Comparison of ENCODE assay signal across 1 cellular context in genomic region chr1:228212966-228213844, GRCh38.
TF ChIP-seq lines count a peak whose summit lies in the region.

No MANE protein-coding gene starts in this region.

TF ChIP-seq in HepG2, 621 proteins besides CTCF, POLR2A, EP300 and RAD21 (continues in another document):
- TF ChIP-seq KIAA2018 (CRISPR knock-in tag; IDR thresholded peaks at IDR 0.05; ENCODE audit: borderline replicate concordance) (no peak), RFX1 (IDR thresholded peaks at IDR 0.05) (no peak), PAF1 (CRISPR knock-in tag; IDR thresholded peaks at IDR 0.05) (no peak), ZNF451 (CRISPR knock-in tag; IDR thresholded peaks at IDR 0.05) (peak; percentile 61; the same call in 1 of the 2 replicates), GATAD1 (CRISPR knock-in tag; IDR thresholded peaks at IDR 0.05) (peak; percentile 19; the same call in 1 of the 2 replicates), ZNF746 (CRISPR knock-in tag; IDR thresholded peaks at IDR 0.05) (no peak), MXI1 (IDR thresholded peaks at IDR 0.05; ENCODE audit: borderline replicate concordance, low read depth, low read length) (no peak), ZNF317 (CRISPR knock-in tag; IDR thresholded peaks at IDR 0.05) (no peak), ZFP90 (CRISPR knock-in tag; IDR thresholded peaks at IDR 0.05; ENCODE audit: borderline replicate concordance) (no peak), CCAR2 (optimal IDR thresholded peaks at IDR 0.05; ENCODE audit: low read depth, low read length) (no peak), HIC2 (CRISPR knock-in tag; IDR thresholded peaks at IDR 0.05; ENCODE audit: low read depth) (0 out of 2 replicates have a peak, but pooled peaks have one; percentile 39), ZNF629 (CRISPR knock-in tag; conservative IDR thresholded peaks at IDR 0.05) (no peak), XRCC5 (optimal IDR thresholded peaks at IDR 0.05; ENCODE audit: low read length) (peak; percentile 45), DRAP1 (CRISPR knock-in tag; IDR thresholded peaks at IDR 0.05) (0 out of 2 replicates have a peak, but pooled peaks have one; percentile 17), POGK (CRISPR knock-in tag; conservative IDR thresholded peaks at IDR 0.05) (0 out of 2 replicates have a peak, but pooled peaks have one; percentile 51), ZNF570 (CRISPR knock-in tag; IDR thresholded peaks at IDR 0.05; ENCODE audit: borderline replicate concordance) (no peak), ATF5 (CRISPR knock-in tag; IDR thresholded peaks at IDR 0.05; ENCODE audit: low read depth) (no peak), PATZ1 (CRISPR knock-in tag; IDR thresholded peaks at IDR 0.05) (peak; percentile 50), TFDP1 (CRISPR knock-in tag; IDR thresholded peaks at IDR 0.05; ENCODE audit: borderline replicate concordance) (peak; percentile 52; the same call in 1 of the 2 replicates), LBX2 (CRISPR knock-in tag; IDR thresholded peaks at IDR 0.05; ENCODE audit: borderline replicate concordance) (no peak), STAG1 (CRISPR knock-in tag; IDR thresholded peaks at IDR 0.05) (peak; percentile 55), ZBTB39 (CRISPR knock-in tag; IDR thresholded peaks at IDR 0.05) (no peak), KDM2A (CRISPR knock-in tag; IDR thresholded peaks at IDR 0.05; ENCODE audit: borderline replicate concordance, low read depth) (peak; percentile 77; the same call in 1 of the 2 replicates), PRPF4 (IDR thresholded peaks at IDR 0.05; ENCODE audit: low read depth, low read length, poor library complexity, severe bottlenecking) (no peak), MTF2 (CRISPR knock-in tag; IDR thresholded peaks at IDR 0.05; ENCODE audit: borderline replicate concordance) (peak; percentile 70; the same call in 1 of the 2 replicates), HNF1B (CRISPR knock-in tag; IDR thresholded peaks at IDR 0.05) (peak; percentile 54; the same call in 1 of the 2 replicates), HDAC1 (CRISPR knock-in tag; IDR thresholded peaks at IDR 0.05) (peak; percentile 39; the same call in 1 of the 2 replicates), ZNF678 (CRISPR knock-in tag; IDR thresholded peaks at IDR 0.05) (no peak), ZNF777 (CRISPR knock-in tag; IDR thresholded peaks at IDR 0.05) (peak; percentile 31; the same call in 1 of the 2 replicates), IKZF5 (CRISPR knock-in tag; IDR thresholded peaks at IDR 0.05) (no peak)
